Comparison of ENCODE assay signal across 20 cellular contexts in genomic region chr12:26737487-26738030, GRCh38.
DNase-seq lines count a peak whose midpoint lies in the region; ATAC-seq and TF ChIP-seq lines count a peak whose summit lies in the region.
"Had no signal": no experiment of that assay in that cellular context is flagged by ENCODE, and none has a peak within 500 bp of the region (broad histone marks: within the 10 kb centered on the region; RNA-seq: fewer than 3 reads in every experiment).

No MANE protein-coding gene starts in this region.

- no peak overlapping the region for H3K9ac ChIP-seq in SK-N-SH
- peak overlapping the region; percentile 52; the same call in 1 of the 2 replicates for H3K9ac ChIP-seq in OCI-LY3 (ENCODE audit: low read length)
- H3K9ac ChIP-seq in GM23248, result no peak overlapping the region

- H3K4me1 ChIP-seq in SK-N-SH (ENCODE audit: control insufficient read depth in 1 of 2, insufficient read depth in 2 of 2, low read depth in 1 of 2, low read length in 1 of 2) (peaks cover 2 to 5% of the 10 kb centered on the region in 2 experiments; a peak in 1 of 4 replicates), OCI-LY3 (ENCODE audit: low read length) (peaks cover 76% of the 10 kb centered on the region), foreskin keratinocyte (peaks cover 39% of the 10 kb centered on the region), GM23248 (ENCODE audit: insufficient read depth) (no peaks in the 10 kb centered on the region), OCI-LY7 (ENCODE audit: insufficient read depth, low read length, poor library complexity, severe bottlenecking) (peaks cover 8% of the 10 kb centered on the region)
- H3K4me1 ChIP-seq: SJSA1 had no signal

- 0 out of 2 replicates have a peak overlapping the region, but pooled peaks have one; percentile 19 for H3K4me2 ChIP-seq in SK-N-SH
- H3K4me2 ChIP-seq in OCI-LY3 (ENCODE audit: low read length), result peak overlapping the region; percentile 67
- no peak overlapping the region for H3K4me2 ChIP-seq in GM23248 (ENCODE audit: unreplicated experiment)
- H3K4me2 ChIP-seq in OCI-LY7 (ENCODE audit: low read length), result no peak overlapping the region

- TF ChIP-seq CTCF in SK-N-SH (IDR thresholded peaks at IDR 0.05) (no peak), OCI-LY3 (IDR thresholded peaks at IDR 0.05; ENCODE audit: low read depth, low read length) (no peak), foreskin keratinocyte (conservative IDR thresholded peaks at IDR 0.05) (no peak), OCI-LY7 (conservative IDR thresholded peaks at IDR 0.05; ENCODE audit: low read length) (no peak)

- no peaks in the 10 kb centered on the region for H3K9me2 ChIP-seq in SK-N-SH
- no peaks in the 10 kb centered on the region for H3K9me2 ChIP-seq in GM23248 (ENCODE audit: insufficient read depth)
- no peaks in the 10 kb centered on the region for H3K9me2 ChIP-seq in OCI-LY7 (ENCODE audit: insufficient read depth, low read length)

- H3K27me3 ChIP-seq in SK-N-SH (ENCODE audit: insufficient read depth), result no peaks in the 10 kb centered on the region
- H3K27me3 ChIP-seq in OCI-LY3 (ENCODE audit: low read depth, low read length), result no peaks in the 10 kb centered on the region
- H3K27me3 ChIP-seq in foreskin keratinocyte, result no peaks in the 10 kb centered on the region
- no peaks in the 10 kb centered on the region for H3K27me3 ChIP-seq in GM23248 (replicated peaks; ENCODE audit: insufficient read depth)
- H3K27me3 ChIP-seq: SJSA1 had no signal

- H3F3A ChIP-seq in SK-N-SH (replicated peaks; ENCODE audit: insufficient read depth), result no peaks in the 10 kb centered on the region
- no peaks in the 10 kb centered on the region for H3F3A ChIP-seq in GM23248 (ENCODE audit: insufficient read depth)

- DNase-seq in SK-N-SH (no peak), foreskin keratinocyte (no peak), GM23248 (no peak), NCI-H526 treated with DMSO at 0.1 percent for 48 hours (lab: John Stamatoyannopoulos, UW) (no peak), ecto neural progenitor cell (ENCODE audit: low spot score) (no peak), OCI-LY7 (ENCODE audit: low spot score) (no peak)
- DNase-seq: Calu3; CD4-positive, alpha-beta memory T cell; GOT3; Karpas-422; MM.1S; NCI-H1105 treated with DMSO at 0.1 percent for 48 hours; NCI-H1694 treated with DMSO at 0.1 percent for 48 hours; NCI-H226; NCI-H524 treated with DMSO at 0.1 percent for 48 hours; OCI-M1 had no signal

- BruUV-seq in OCI-LY7 (replicated peaks; lab: Mats Ljungman, UMichigan), result no TSS peak

- POLR2A ChIA-PET in SK-N-SH (lab: Yijun Ruan, JAX) (no interaction called here), OCI-LY7 (lab: Charles Lee) (interaction anchor here (0.6 to 1.3 kb wide), 3 partner anchors 22 to 167 kb away, joined by 3 to 4 read pairs (median 3); no protein-coding TSS in a partner anchor)

- no peak overlapping the region for H3K27ac ChIP-seq in SK-N-SH (ENCODE audit: low read depth in 2 of 2, low read length in 1 of 2)
- peak overlapping the region; percentile 76 for H3K27ac ChIP-seq in OCI-LY3 (ENCODE audit: low read length)
- peak overlapping the region; percentile 39 for H3K27ac ChIP-seq in foreskin keratinocyte
- H3K27ac ChIP-seq in GM23248, result no peak overlapping the region
- no peak overlapping the region for H3K27ac ChIP-seq in OCI-LY7 (ENCODE audit: low read depth, low read length, poor library complexity, severe bottlenecking)
- H3K27ac ChIP-seq: 22Rv1, SJSA1 had no signal

- H3K4me3 ChIP-seq in SK-N-SH (ENCODE audit: low read depth in 2 of 2, low read length in 1 of 2), result no peak overlapping the region
- H3K4me3 ChIP-seq in OCI-LY3 (ENCODE audit: low read length), result peak overlapping the region; percentile 58
- H3K4me3 ChIP-seq in GM23248, result no peak overlapping the region
- H3K4me3 ChIP-seq in OCI-LY7 (ENCODE audit: low read depth, low read length, poor library complexity, severe bottlenecking), result no peak overlapping the region
- H3K4me3 ChIP-seq: SJSA1 had no signal

- TF ChIP-seq RAD21 in SK-N-SH (IDR thresholded peaks at IDR 0.05; ENCODE audit: low read length), result no peak

- in situ Hi-C loops in GM23248 (cut with MboI), result no loop called here

- H2AFZ ChIP-seq in SK-N-SH (ENCODE audit: low read depth) (no peak overlapping the region), OCI-LY3 (ENCODE audit: low read depth, low read length) (no peak overlapping the region), GM23248 (no peak overlapping the region), OCI-LY7 (ENCODE audit: low read length) (no peak overlapping the region)

- H3K79me2 ChIP-seq in SK-N-SH (ENCODE audit: insufficient read depth) (no peaks in the 10 kb centered on the region), OCI-LY3 (ENCODE audit: low read length) (peaks cover 96% of the 10 kb centered on the region), GM23248 (ENCODE audit: insufficient read depth) (no peaks in the 10 kb centered on the region), OCI-LY7 (ENCODE audit: insufficient read depth, low read depth, low read length) (no peaks in the 10 kb centered on the region)

- H3K9me3 ChIP-seq in SK-N-SH (peaks cover 9% of the 10 kb centered on the region), OCI-LY3 (ENCODE audit: insufficient read depth, low read length) (peaks cover 10% of the 10 kb centered on the region), GM23248 (ENCODE audit: low read depth) (no peaks in the 10 kb centered on the region), OCI-LY7 (ENCODE audit: low read length) (peaks cover 8% of the 10 kb centered on the region)
- H3K9me3 ChIP-seq: SJSA1 had no signal

- intact Hi-C loops in OCI-LY7 (cut with micrococcal nuclease; ENCODE audit: unreplicated experiment), result loop anchor here (10.0 kb wide), 1 partner anchor 277 kb away; the partner anchor contains the start of gene TM7SF3

- no peaks in the 10 kb centered on the region for H4K20me1 ChIP-seq in SK-N-SH (ENCODE audit: insufficient read depth)
- no peaks in the 10 kb centered on the region for H4K20me1 ChIP-seq in OCI-LY3 (ENCODE audit: insufficient read depth, low read length)
- H4K20me1 ChIP-seq in GM23248 (ENCODE audit: insufficient read depth), result no peaks in the 10 kb centered on the region
- H4K20me1 ChIP-seq in OCI-LY7 (ENCODE audit: insufficient read depth, low read length), result no peaks in the 10 kb centered on the region

- ATAC-seq in SK-N-SH treated with all-trans-retinoic acid at 6 μM for 48 hours, result no peak
- ATAC-seq in foreskin keratinocyte, result peak; percentile 40

- no peak for TF ChIP-seq EP300 in SK-N-SH (IDR thresholded peaks at IDR 0.05; ENCODE audit: borderline replicate concordance in 1 of 2, low read depth in 1 of 2, low read length in 1 of 2)

- 92% methylated on average over 10 of the region's 10 CpGs for WGBS in SK-N-SH (ENCODE audit: low lambda C conversion rate)
- 98 to 100% methylated on average over 10 of the region's 10 CpGs for WGBS in GM23248 (ENCODE audit: low coverage in 1 of 2, low lambda C conversion rate in 2 of 2, missing lambda C conversion rate in 2 of 2), 2 experiments

- peaks cover 0 to 3% of the 10 kb centered on the region in 2 experiments for H3K36me3 ChIP-seq in SK-N-SH (replicated peaks in 1 of 2; ENCODE audit: control insufficient read depth in 1 of 2, insufficient read depth in 2 of 2, low read length in 1 of 2)
- peaks cover 23% of the 10 kb centered on the region for H3K36me3 ChIP-seq in OCI-LY3 (replicated peaks; ENCODE audit: low read depth, low read length)
- no peaks in the 10 kb centered on the region for H3K36me3 ChIP-seq in GM23248 (ENCODE audit: low read depth)
- H3K36me3 ChIP-seq in OCI-LY7 (ENCODE audit: insufficient read depth, low read length), result no peaks in the 10 kb centered on the region; the same call in 1 of the 2 replicates
- H3K36me3 ChIP-seq: SJSA1 had no signal

- CTCF ChIA-PET in SK-N-SH (lab: Yijun Ruan, JAX) (interaction anchor here (0.9 kb wide), 1 partner anchor 12 kb away, joined by 3 read pairs; no protein-coding TSS in a partner anchor), OCI-LY7 (lab: Charles Lee; ENCODE audit: unreplicated experiment) (no interaction called here)

TF ChIP-seq in SK-N-SH, 30 proteins besides CTCF, POLR2A, EP300 and RAD21 (continues in another document):
- TF ChIP-seq TCF12 (IDR thresholded peaks at IDR 0.05) (no peak), CHD2 (IDR thresholded peaks at IDR 0.05; ENCODE audit: low read length, partially characterized antibody) (no peak)

TF ChIP-seq in SK-N-SH treated with all-trans-retinoic acid at 6 μM for 48 hours, 23 proteins besides CTCF, POLR2A, EP300 and RAD21 (continues in another document):
- TF ChIP-seq PPARA (CRISPR knock-in tag; IDR thresholded peaks at IDR 0.05; ENCODE audit: borderline replicate concordance) (no peak), ZNF70 (CRISPR knock-in tag; IDR thresholded peaks at IDR 0.05) (no peak), CREB5 (CRISPR knock-in tag; IDR thresholded peaks at IDR 0.05; ENCODE audit: low read depth) (no peak), RARB (CRISPR knock-in tag; IDR thresholded peaks at IDR 0.05) (no peak), CSDC2 (CRISPR knock-in tag; IDR thresholded peaks at IDR 0.05) (no peak), SNAI2 (CRISPR knock-in tag; IDR thresholded peaks at IDR 0.05) (no peak), ZFP30 (CRISPR knock-in tag; IDR thresholded peaks at IDR 0.05) (no peak), POU6F1 (CRISPR knock-in tag; IDR thresholded peaks at IDR 0.05; ENCODE audit: borderline replicate concordance, low read depth) (no peak)

Comparison
In these comparisons a context has a peak if more than half of its experiments do, and no peak if none do; other contexts are left out.
1. H3K27ac ChIP-seq: peak in OCI-LY3 (single experiment) and foreskin keratinocyte (single experiment); none in SK-N-SH (0 of 2), GM23248 (single experiment) and OCI-LY7 (single experiment).
2. H3K4me2 ChIP-seq: peak in SK-N-SH (single experiment) and OCI-LY3 (single experiment); none in GM23248 (single experiment) and OCI-LY7 (single experiment).